ENCODE assay signal across 9 cellular contexts in genomic region chr12:63151061-63151897, GRCh38. TPM values are rescaled to one million over a fixed set of nuclear protein-coding genes. Genes with fewer than 3 reads are reported as not detected.
A peak's percentile ranks its signal among the peaks of the same experiment; 100 is the strongest.
DNase-seq lines count a peak whose midpoint lies in the region; ATAC-seq and TF ChIP-seq lines count a peak whose summit lies in the region.
"Had no signal": no experiment of that assay in that cellular context is flagged by ENCODE, and none has a peak within 500 bp of the region (broad histone marks: within the 10 kb centered on the region; RNA-seq: fewer than 3 reads in every experiment).

TSS of gene AVPR1A (minus strand) at chr12:63151201. CDS start at chr12:63150836, 365 bp downstream.

- no peak for TF ChIP-seq EP300 in sigmoid colon (IDR thresholded peaks at IDR 0.05)

- H3K27me3 Mint-ChIP-seq in activated CD8-positive, alpha-beta memory T cell treated with anti-CD3 and anti-CD28 coated beads, Interleukin-2, amount 10 ng/mL, durations not matched to agents 7 days and 5 days = peaks cover 62% of the 10 kb centered on the region

- peak; percentile 2 for DNase-seq in activated CD4-positive, alpha-beta T cell treated with anti-CD3 and anti-CD28 coated beads for 48 hours
- DNase-seq in activated CD4-positive, alpha-beta T cell treated with anti-CD3 and anti-CD28 coated beads for 1 hour = no peak
- DNase-seq in activated CD8-positive, alpha-beta memory T cell treated with anti-CD3 and anti-CD28 coated beads, Interleukin-2, amount 10 ng/mL, durations not matched to agents 7 days and 5 days = no peak
- DNase-seq in right atrium auricular region (ENCODE audit: low spot score) = no peak
- no peak for DNase-seq in sigmoid colon
- no peak for DNase-seq in middle frontal gyrus (ENCODE audit: extremely low spot score, low spot score)
- DNase-seq in A172 (ENCODE audit: low spot score) = no peak
- DNase-seq: activated B cell treated with CpG ODN at 0.5 μM for 24 hours had no signal

- H3K9me3 ChIP-seq in right atrium auricular region = no peaks in the 10 kb centered on the region
- H3K9me3 ChIP-seq in sigmoid colon = no peaks in the 10 kb centered on the region

- H3K4me1 ChIP-seq in right atrium auricular region = peaks cover 0 to 28% of the 10 kb centered on the region in 2 donors
- H3K4me1 ChIP-seq in sigmoid colon = peaks cover 0 to 28% (median 22%) of the 10 kb centered on the region in 4 donors

- CTCF ChIA-PET in activated CD8-positive, alpha-beta memory T cell treated with anti-CD3 and anti-CD28 coated beads, Interleukin-2, amount 10 ng/mL, durations not matched to agents 7 days and 5 days (lab: Charles Lee) = no interaction called here

- peaks cover 14% of the 10 kb centered on the region for H3K4me1 Mint-ChIP-seq in activated CD8-positive, alpha-beta memory T cell treated with anti-CD3 and anti-CD28 coated beads, Interleukin-2, amount 10 ng/mL, durations not matched to agents 7 days and 5 days

- WGBS in sigmoid colon, 2 donors = 1 to 3% methylated on average over 41 of the region's 41 CpGs

- intact Hi-C loops in sigmoid colon (cut with DNase I) = no loop called here

- peaks cover 7% of the 10 kb centered on the region for H3K36me3 Mint-ChIP-seq in activated CD8-positive, alpha-beta memory T cell treated with anti-CD3 and anti-CD28 coated beads, Interleukin-2, amount 10 ng/mL, durations not matched to agents 7 days and 5 days

- H3K27ac Mint-ChIP-seq in activated CD8-positive, alpha-beta memory T cell treated with anti-CD3 and anti-CD28 coated beads, Interleukin-2, amount 10 ng/mL, durations not matched to agents 7 days and 5 days = peak within 1 kb of the TSS; percentile 62
- H3K27ac Mint-ChIP-seq: activated B cell treated with CpG ODN at 0.5 μM for 24 hours had no signal

- no peak for TF ChIP-seq POLR2A in sigmoid colon (IDR thresholded peaks at IDR 0.05)

- H3K36me3 ChIP-seq in right atrium auricular region = no peaks in the 10 kb centered on the region
- H3K36me3 ChIP-seq in sigmoid colon = no peaks in the 10 kb centered on the region

- peak within 1 kb of the TSS; percentile 16 to 46 for H3K4me3 ChIP-seq in right atrium auricular region
- H3K4me3 ChIP-seq in sigmoid colon = peak within 1 kb of the TSS; percentile 19 to 41 (median 36)

- TF ChIP-seq CTCF in right atrium auricular region (IDR thresholded peaks at IDR 0.05) = no peak
- no peak for TF ChIP-seq CTCF in sigmoid colon (IDR thresholded peaks at IDR 0.05)

- H3K27ac ChIP-seq in right atrium auricular region (peak within 1 kb of the TSS; percentile 5 to 43), sigmoid colon (peak within 1 kb of the TSS in 2 of 4 donors; percentile 39 to 49)

- H3K4me3 Mint-ChIP-seq in activated CD8-positive, alpha-beta memory T cell treated with anti-CD3 and anti-CD28 coated beads, Interleukin-2, amount 10 ng/mL, durations not matched to agents 7 days and 5 days = peak within 1 kb of the TSS; percentile 7
- H3K4me3 Mint-ChIP-seq: activated B cell treated with CpG ODN at 0.5 μM for 24 hours had no signal

- H3K9me3 Mint-ChIP-seq in activated CD8-positive, alpha-beta memory T cell treated with anti-CD3 and anti-CD28 coated beads, Interleukin-2, amount 10 ng/mL, durations not matched to agents 7 days and 5 days (ENCODE audit: low read depth) = no peaks in the 10 kb centered on the region
- H3K9me3 Mint-ChIP-seq: activated B cell treated with CpG ODN at 0.5 μM for 24 hours had no signal

- no peak for ATAC-seq in activated CD8-positive, alpha-beta memory T cell treated with anti-CD3 and anti-CD28 coated beads, Interleukin-2, amount 10 ng/mL, durations not matched to agents 7 days and 5 days
- no peak for ATAC-seq in HG03025 (IDR thresholded peaks at IDR 0.05; ENCODE audit: low FRiP score, unreplicated experiment)

- peaks cover 12 to 22% of the 10 kb centered on the region in 2 donors for H3K27me3 ChIP-seq in right atrium auricular region
- peaks cover 20 to 81% (median 29%) of the 10 kb centered on the region in 3 donors for H3K27me3 ChIP-seq in sigmoid colon

RNA-seq across cellular contexts. Expression of gene AVPR1A, which starts in this region (rescaled TPM):
- not detected for total RNA-seq in activated CD8-positive, alpha-beta memory T cell treated with anti-CD3 and anti-CD28 coated beads, Interleukin-2, amount 10 ng/mL, durations not matched to agents 7 days and 5 days
- 1 to 10 TPM in 1 of 2 donors, under 1 TPM in 1; 0.43 to 3.4 TPM for total RNA-seq in right atrium auricular region
- total RNA-seq in sigmoid colon = 1 to 10 TPM; 2.9 to 6.6 (median 3.6) TPM
- polyA plus RNA-seq in sigmoid colon = 1 to 10 TPM in 1 of 3 donors, under 1 TPM in 1, not detected in 1; 0.23 to 1.0 TPM
- 0.07 TPM in 1 of 2 replicates, not detected in the other for total RNA-seq in A172 (2014; rRNA removed; shearing (Covaris generic))
- total RNA-seq: activated B cell treated with CpG ODN at 0.5 μM for 24 hours had no signal
